ENCODE assay signal across 8 cellular contexts in the genomic region with DNA sequence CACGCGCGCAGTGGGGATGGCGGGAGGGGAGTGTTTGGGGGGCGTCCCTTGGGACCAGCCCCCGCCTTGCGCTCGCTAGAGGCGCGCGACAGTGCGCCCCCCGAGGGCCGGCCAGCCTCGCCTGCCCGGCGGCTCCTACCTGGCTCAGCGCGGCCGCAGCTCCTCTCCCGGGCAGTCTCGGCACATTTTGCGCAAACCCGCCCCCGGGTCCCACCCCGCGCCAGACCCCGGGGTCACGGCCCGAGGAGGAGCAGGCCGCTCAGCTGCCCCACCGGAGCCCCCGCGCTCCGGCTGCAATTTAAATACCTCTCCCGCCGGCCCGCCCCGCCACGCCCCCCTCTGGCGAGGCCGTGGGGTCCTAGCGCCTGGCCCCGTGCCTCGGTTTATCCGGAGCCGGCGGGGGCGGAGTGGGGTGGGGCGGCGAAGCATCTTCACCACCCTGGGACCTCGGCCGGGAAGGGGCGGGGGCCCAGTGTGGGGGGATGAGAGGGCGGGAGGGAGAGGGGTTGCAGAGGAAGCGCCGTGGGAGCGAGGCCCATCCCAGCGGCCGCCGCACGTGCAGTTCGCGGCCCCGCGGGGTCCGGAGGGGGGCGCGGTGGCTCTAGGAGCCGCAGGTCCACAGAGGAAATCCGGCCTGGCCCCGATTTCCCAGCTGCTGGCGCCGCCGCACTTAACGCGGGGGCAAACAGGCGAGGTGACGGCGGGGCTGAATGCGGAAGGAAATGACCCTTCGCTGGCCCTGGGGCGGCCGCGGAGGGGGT. TPM values are rescaled to one million over a fixed set of nuclear protein-coding genes. Genes with fewer than 3 reads are reported as not detected.
DNase-seq lines count a peak whose midpoint lies in the region; FAIRE-seq and TF ChIP-seq lines count a peak whose summit lies in the region.

A gene with protein sequence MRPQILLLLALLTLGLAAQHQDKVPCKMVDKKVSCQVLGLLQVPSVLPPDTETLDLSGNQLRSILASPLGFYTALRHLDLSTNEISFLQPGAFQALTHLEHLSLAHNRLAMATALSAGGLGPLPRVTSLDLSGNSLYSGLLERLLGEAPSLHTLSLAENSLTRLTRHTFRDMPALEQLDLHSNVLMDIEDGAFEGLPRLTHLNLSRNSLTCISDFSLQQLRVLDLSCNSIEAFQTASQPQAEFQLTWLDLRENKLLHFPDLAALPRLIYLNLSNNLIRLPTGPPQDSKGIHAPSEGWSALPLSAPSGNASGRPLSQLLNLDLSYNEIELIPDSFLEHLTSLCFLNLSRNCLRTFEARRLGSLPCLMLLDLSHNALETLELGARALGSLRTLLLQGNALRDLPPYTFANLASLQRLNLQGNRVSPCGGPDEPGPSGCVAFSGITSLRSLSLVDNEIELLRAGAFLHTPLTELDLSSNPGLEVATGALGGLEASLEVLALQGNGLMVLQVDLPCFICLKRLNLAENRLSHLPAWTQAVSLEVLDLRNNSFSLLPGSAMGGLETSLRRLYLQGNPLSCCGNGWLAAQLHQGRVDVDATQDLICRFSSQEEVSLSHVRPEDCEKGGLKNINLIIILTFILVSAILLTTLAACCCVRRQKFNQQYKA (minus strand): TSS at position 273 of the 761 bp plus-strand sequence. CDS start 4,793 bp downstream, outside the sequence.

- no peak for FAIRE-seq in kidney (lab: Jason Lieb, UNC)

- intact Hi-C loops in kidney (cut with DNase I), result no loop called here

- H3K27ac ChIP-seq in brain microvascular endothelial cell, result peak within 1 kb of the TSS; percentile 68
- peak within 1 kb of the TSS; percentile 81 to 87 for H3K27ac ChIP-seq in kidney (ENCODE audit: low read depth in 2 of 2, low read length in 2 of 2)
- no peak within 1 kb of the TSS; the same call in 1 of the 2 replicates for H3K27ac ChIP-seq in SJCRH30

- H3K4me1 ChIP-seq in kidney (ENCODE audit: control insufficient read depth in 1 of 2, insufficient read depth in 1 of 2, low read depth in 1 of 2, low read length in 2 of 2), result peaks cover 6 to 14% of the 10 kb centered on the region in 2 donors
- H3K4me1 ChIP-seq in SJCRH30, result peaks cover 8% of the 10 kb centered on the region

- H3K4me3 ChIP-seq in brain microvascular endothelial cell (ENCODE audit: low read depth, low read length), result peak within 1 kb of the TSS; percentile 50
- peak within 1 kb of the TSS; percentile 71 to 81 for H3K4me3 ChIP-seq in kidney (ENCODE audit: low read length in 2 of 2)
- H3K4me3 ChIP-seq in SJCRH30, result no peak within 1 kb of the TSS

- H3K9ac ChIP-seq in kidney (ENCODE audit: low read length in 2 of 2), result peak within 1 kb of the TSS; percentile 74 to 83

- H3K9me3 ChIP-seq in kidney (ENCODE audit: control insufficient read depth in 1 of 2, low read length in 2 of 2) (no peaks in the 10 kb centered on the region), SJCRH30 (replicated peaks) (no peaks in the 10 kb centered on the region)

- TF ChIP-seq CTCF in brain microvascular endothelial cell (IDR thresholded peaks at IDR 0.05; ENCODE audit: low read depth, low read length, missing control alignments) (no peak), kidney (IDR thresholded peaks at IDR 0.05; ENCODE audit: borderline replicate concordance, extremely low read depth, insufficient read depth) (peak; percentile 1)

- no peaks in the 10 kb centered on the region for H3K36me3 ChIP-seq in brain microvascular endothelial cell (replicated peaks)
- no peaks in the 10 kb centered on the region for H3K36me3 ChIP-seq in kidney (ENCODE audit: control insufficient read depth in 1 of 2, insufficient read depth in 2 of 2, low read length in 2 of 2)
- H3K36me3 ChIP-seq in SJCRH30, result no peaks in the 10 kb centered on the region

- peak; percentile 78 for DNase-seq in GM03348 (ENCODE audit: low spot score)
- no peak for DNase-seq in RPMI7951 (ENCODE audit: low read depth)
- no peak for DNase-seq in brain microvascular endothelial cell
- peak; percentile 93 for DNase-seq in kidney
- DNase-seq in stimulated activated CD4-positive, alpha-beta T cell treated with anti-CD3 and anti-CD28 coated beads, Interleukin-4, amount 100 ng/mL, for 24 hours, result peak; percentile 14
- DNase-seq in NCI-H524 treated with DMSO at 0.1 percent for 48 hours (lab: John Stamatoyannopoulos, UW), result no peak
- no peak for DNase-seq in SJCRH30
- DNase-seq in globus pallidus (ENCODE audit: low spot score), result no peak

- in situ Hi-C loops in brain microvascular endothelial cell (cut with HindIII; ENCODE audit: low pct_ligation_motif_present, low sequenced_read_pairs), result no loop called here

- no peaks in the 10 kb centered on the region for H3K27me3 ChIP-seq in brain microvascular endothelial cell (replicated peaks)
- H3K27me3 ChIP-seq in SJCRH30, result no peaks in the 10 kb centered on the region

RNA-seq across cellular contexts. Expression of the gene that starts here (rescaled TPM):
- total RNA-seq in RPMI7951 (2014; rRNA removed; shearing (Covaris generic)), result 13.4 and 13.6 TPM in 2 replicates
- 136 TPM for total RNA-seq in kidney
- 105 TPM for polyA plus RNA-seq in kidney (ENCODE audit: insufficient read depth, low read depth, low replicate concordance)
- 0.15 and 0.30 TPM in 2 replicates for total RNA-seq in SJCRH30 (2014; rRNA removed; shearing (Covaris generic))

Comparison
In these comparisons a context has a peak if more than half of its experiments do, and no peak if none do; other contexts are left out.
1. RNA of the gene that starts here (total RNA-seq): 136 TPM in kidney (single experiment) and 13.4 to 13.6 TPM in RPMI7951; 0.15 to 0.30 TPM in SJCRH30; every median in the first group is over 10 times any median in the second.
2. DNase-seq: peak in GM03348 (single experiment), kidney (single experiment) and stimulated activated CD4-positive, alpha-beta T cell treated with anti-CD3 and anti-CD28 coated beads, Interleukin-4, amount 100 ng/mL, for 24 hours (single experiment); none in RPMI7951 (single experiment), brain microvascular endothelial cell (single experiment), NCI-H524 treated with DMSO at 0.1 percent for 48 hours (single experiment), SJCRH30 (0 of 2) and globus pallidus (single experiment).